24 cellular contexts compared by ENCODE assay signal in the genomic region with DNA sequence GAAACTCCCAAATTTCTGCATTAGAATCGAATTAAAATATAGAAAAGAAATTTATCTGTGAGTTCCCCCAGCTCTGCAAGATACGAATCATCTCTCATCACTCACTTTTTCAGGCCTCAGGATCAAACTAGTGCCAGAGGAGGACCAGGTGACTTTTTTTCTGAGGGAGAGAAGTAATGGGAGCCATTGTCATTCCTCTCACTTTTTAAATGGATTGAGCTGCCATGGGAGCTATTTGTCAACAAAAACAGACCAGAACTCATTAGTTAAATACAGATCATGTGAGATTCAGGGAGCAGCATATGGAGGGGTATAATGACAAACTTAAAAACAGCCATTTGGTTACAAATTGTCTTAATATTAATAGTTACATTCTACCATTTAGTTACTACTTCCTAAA.
"Had no signal": no experiment of that assay in that cellular context is flagged by ENCODE, and none has a peak within 500 bp of the region (broad histone marks: within the 10 kb centered on the region; RNA-seq: fewer than 3 reads in every experiment).

No MANE protein-coding gene starts in this region.

- H3K36me3 ChIP-seq: left lung, neural progenitor cell, prostate gland, right atrium auricular region, suprapubic skin, transverse colon, upper lobe of right lung, uterus had no signal

- H3K4me2 ChIP-seq: neural progenitor cell, smooth muscle cell had no signal

- FAIRE-seq: frontal cortex, islet of Langerhans had no signal

- H2AFZ ChIP-seq: neural progenitor cell had no signal

- H3K4me1 ChIP-seq: left lung, neural progenitor cell, prostate gland, right atrium auricular region, suprapubic skin, transverse colon, upper lobe of right lung, uterus had no signal

- H3K27ac ChIP-seq: dorsolateral prefrontal cortex, left lung, neural progenitor cell, prostate gland, right atrium auricular region, suprapubic skin, transverse colon, upper lobe of right lung, uterus had no signal

- H3K9me3 ChIP-seq: left lung, prostate gland, right atrium auricular region, suprapubic skin, transverse colon, upper lobe of right lung, uterus had no signal

- DNase-seq: dorsolateral prefrontal cortex; effector CD4-positive, alpha-beta T cell; hypothalamus; left cardiac atrium; left lung; mesenchymal stem cell; midbrain; naive thymus-derived CD4-positive, alpha-beta T cell; stimulated activated CD4-positive, alpha-beta T cell treated with anti-CD3 and anti-CD28 coated beads, Interleukin-12 subunit alpha, Interleukin-12 subunit beta, amount 100 ng/mL, for 4 hours; stimulated activated CD4-positive, alpha-beta T cell treated with anti-CD3 and anti-CD28 coated beads, Interleukin-1b, Interleukin-23, amount 100 ng/mL, for 48 hours; stimulated activated CD4-positive, alpha-beta T cell treated with anti-CD3 and anti-CD28 coated beads, Interleukin-4, amount 100 ng/mL, for 1 hour; stimulated activated CD8-positive, alpha-beta memory T cell treated with anti-CD3 and anti-CD28 coated beads, Interleukin-4, amount 100 ng/mL, for 48 hours; stimulated activated naive CD4-positive, alpha-beta T cell; stimulated activated naive CD8-positive, alpha-beta T cell treated with anti-CD3 and anti-CD28 coated beads, Interleukin-15, amount 100 ng/mL, for 72 hours; transverse colon; upper lobe of right lung; uterus had no signal

- H3K27me3 ChIP-seq: dorsolateral prefrontal cortex, left lung, neural progenitor cell, right atrium auricular region, suprapubic skin, transverse colon, upper lobe of right lung, uterus had no signal

- H3K4me3 ChIP-seq: dorsolateral prefrontal cortex, left lung, neural progenitor cell, prostate gland, right atrium auricular region, smooth muscle cell, suprapubic skin, transverse colon, upper lobe of right lung, uterus had no signal

- H3K9ac ChIP-seq: neural progenitor cell had no signal
